ENCODE assay signal across 8 cellular contexts in the genomic region with DNA sequence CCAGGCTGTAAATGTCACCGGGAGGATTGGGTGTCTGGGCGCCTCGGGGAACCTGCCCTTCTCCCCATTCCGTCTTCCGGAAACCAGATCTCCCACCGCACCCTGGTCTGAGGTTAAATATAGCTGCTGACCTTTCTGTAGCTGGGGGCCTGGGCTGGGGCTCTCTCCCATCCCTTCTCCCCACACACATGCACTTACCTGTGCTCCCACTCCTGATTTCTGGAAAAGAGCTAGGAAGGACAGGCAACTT. TPM values are rescaled to one million over a fixed set of nuclear protein-coding genes. Genes with fewer than 3 reads are reported as not detected.
DNase-seq lines count a peak whose midpoint lies in the region; ATAC-seq and TF ChIP-seq lines count a peak whose summit lies in the region.

No MANE protein-coding gene starts in this region.

- H4K8ac ChIP-seq in mesenchymal stem cell (ENCODE audit: low read length), result no peak overlapping the region

- peaks cover 9% of the 10 kb centered on the region for H3K27me3 Mint-ChIP-seq in activated naive CD4-positive, alpha-beta T cell treated with anti-CD3 and anti-CD28 coated beads, Interleukin-2, amount 10 ng/mL, durations not matched to agents 7 days and 5 days
- H3K27me3 Mint-ChIP-seq in brain, result peaks cover 6% of the 10 kb centered on the region

- peak overlapping the region in 1 of 2 experiments; percentile 52 for H3K18ac ChIP-seq in mesenchymal stem cell (ENCODE audit: low read depth in 1 of 2, low read length in 2 of 2)

- no peak overlapping the region for H2BK5ac ChIP-seq in mesenchymal stem cell (ENCODE audit: low read depth, low read length, poor library complexity, severe bottlenecking)

- ATAC-seq in upper lobe of left lung (ENCODE audit: low FRiP score in 2 of 2), result no peak
- no peak for ATAC-seq in GM19395 (IDR thresholded peaks at IDR 0.05; ENCODE audit: unreplicated experiment)

- peak overlapping the region; percentile 79 for H3K4me2 ChIP-seq in mesenchymal stem cell (ENCODE audit: low read length, poor library complexity, severe bottlenecking)

- H3K79me1 ChIP-seq in mesenchymal stem cell (replicated peaks; ENCODE audit: low read length, poor library complexity, severe bottlenecking), result peaks cover 4% of the 10 kb centered on the region

- H4K91ac ChIP-seq in mesenchymal stem cell (ENCODE audit: low read length), result no peak overlapping the region

- peak overlapping the region; percentile 96 for H3K9ac ChIP-seq in mesenchymal stem cell (ENCODE audit: low read length)

- no peak overlapping the region for H2BK12ac ChIP-seq in mesenchymal stem cell (ENCODE audit: low read length in 2 of 2)

- H3K4me3 ChIP-seq in mesenchymal stem cell (ENCODE audit: insufficient read depth in 1 of 2, low read depth in 1 of 2, low read length in 2 of 2) (peak overlapping the region; percentile 83 to 98), upper lobe of left lung (peak overlapping the region; percentile 66 to 98 (median 86))

- TF ChIP-seq POLR2A in upper lobe of left lung (IDR thresholded peaks at IDR 0.05), result no peak

- H3K4ac ChIP-seq in mesenchymal stem cell (ENCODE audit: low read depth in 1 of 2, low read length in 2 of 2), result peak overlapping the region; percentile 24 to 46

- no peak for TF ChIP-seq EP300 in upper lobe of left lung (IDR thresholded peaks at IDR 0.05)

- H2AK5ac ChIP-seq in mesenchymal stem cell (ENCODE audit: low read length, severe bottlenecking), result no peak overlapping the region

- H3K27me3 ChIP-seq in mesenchymal stem cell (ENCODE audit: control insufficient read depth in 1 of 2, insufficient read depth in 1 of 2, low read length in 2 of 2), result no peaks in the 10 kb centered on the region
- H3K27me3 ChIP-seq in upper lobe of left lung, result no peaks in the 10 kb centered on the region

- H3K4me1 ChIP-seq in mesenchymal stem cell (ENCODE audit: control insufficient read depth, insufficient read depth, low read depth, low read length) (peaks cover 48% of the 10 kb centered on the region), upper lobe of left lung (peaks cover 48 to 66% (median 62%) of the 10 kb centered on the region in 4 donors)

- H3K4me1 Mint-ChIP-seq in activated naive CD4-positive, alpha-beta T cell treated with anti-CD3 and anti-CD28 coated beads, Interleukin-2, amount 10 ng/mL, durations not matched to agents 7 days and 5 days, result peaks cover 73% of the 10 kb centered on the region
- peaks cover 75% of the 10 kb centered on the region for H3K4me1 Mint-ChIP-seq in brain

- CTCF ChIA-PET in activated naive CD4-positive, alpha-beta T cell treated with anti-CD3 and anti-CD28 coated beads, Interleukin-2, amount 10 ng/mL, durations not matched to agents 7 days and 5 days (lab: Charles Lee), result interaction anchor here (0.5 to 10.1 kb wide), 6 partner anchors 18 to 111 kb away, joined by 3 to 128 read pairs (median 6); a partner anchor contains a TSS

- peak overlapping the region; percentile 99 for H3K27ac Mint-ChIP-seq in activated naive CD4-positive, alpha-beta T cell treated with anti-CD3 and anti-CD28 coated beads, Interleukin-2, amount 10 ng/mL, durations not matched to agents 7 days and 5 days
- H3K27ac Mint-ChIP-seq in brain, result peak overlapping the region; percentile 95 to 100 (median 100)

- no peak for DNase-seq in activated naive CD4-positive, alpha-beta T cell treated with anti-CD3 and anti-CD28 coated beads, Interleukin-2, amount 10 ng/mL, durations not matched to agents 7 days and 5 days
- DNase-seq in activated naive CD4-positive, alpha-beta T cell treated with anti-CD3 and anti-CD28 coated beads, Interleukin-2, amount 50 U/mL, for 16 hours, result no peak
- DNase-seq in mesenchymal stem cell (no peak), upper lobe of left lung (no peak), SHP77 (lab: John Stamatoyannopoulos, UW) (no peak), NCI-H1436 treated with DMSO at 0.1 percent for 48 hours (lab: John Stamatoyannopoulos, UW) (no peak)

- no peaks in the 10 kb centered on the region for H3K9me3 Mint-ChIP-seq in activated naive CD4-positive, alpha-beta T cell treated with anti-CD3 and anti-CD28 coated beads, Interleukin-2, amount 10 ng/mL, durations not matched to agents 7 days and 5 days
- H3K9me3 Mint-ChIP-seq in brain, result no peaks in the 10 kb centered on the region

- H2AFZ ChIP-seq in mesenchymal stem cell (ENCODE audit: low read depth, low read length), result no peak overlapping the region

- H3K27ac ChIP-seq in mesenchymal stem cell (ENCODE audit: low read length, poor library complexity, severe bottlenecking), result peak overlapping the region; percentile 90
- H3K27ac ChIP-seq in upper lobe of left lung, result peak overlapping the region; percentile 93 to 99 (median 97)

- no peak overlapping the region for H3K23ac ChIP-seq in mesenchymal stem cell (ENCODE audit: low read length in 2 of 2)

- H3K36me3 ChIP-seq in mesenchymal stem cell (ENCODE audit: control insufficient read depth in 1 of 2, insufficient read depth in 2 of 2, low read depth in 1 of 2, low read length in 2 of 2), result peaks cover 52 to 56% of the 10 kb centered on the region in 2 experiments
- peaks cover 13 to 54% (median 37%) of the 10 kb centered on the region in 4 donors for H3K36me3 ChIP-seq in upper lobe of left lung

- no peaks in the 10 kb centered on the region for H3K9me3 ChIP-seq in mesenchymal stem cell (ENCODE audit: control insufficient read depth, low read length)
- H3K9me3 ChIP-seq in upper lobe of left lung, result no peaks in the 10 kb centered on the region

- peak overlapping the region; percentile 98 for H3K4me3 Mint-ChIP-seq in activated naive CD4-positive, alpha-beta T cell treated with anti-CD3 and anti-CD28 coated beads, Interleukin-2, amount 10 ng/mL, durations not matched to agents 7 days and 5 days
- H3K4me3 Mint-ChIP-seq in brain, result peak overlapping the region; percentile 89 to 97 (median 94)

- peak overlapping the region in 1 of 2 experiments; percentile 19 for H3K14ac ChIP-seq in mesenchymal stem cell (ENCODE audit: low read length in 2 of 2)

- no peak for TF ChIP-seq CTCF in brain (conservative IDR thresholded peaks at IDR 0.05)
- TF ChIP-seq CTCF in upper lobe of left lung (IDR thresholded peaks at IDR 0.05), result no peak

- no peak overlapping the region for H2BK15ac ChIP-seq in mesenchymal stem cell (ENCODE audit: low read depth, poor library complexity, severe bottlenecking)

- no peak overlapping the region for H2BK120ac ChIP-seq in mesenchymal stem cell (ENCODE audit: low read depth, low read length)

- peaks cover 62% of the 10 kb centered on the region for H3K36me3 Mint-ChIP-seq in activated naive CD4-positive, alpha-beta T cell treated with anti-CD3 and anti-CD28 coated beads, Interleukin-2, amount 10 ng/mL, durations not matched to agents 7 days and 5 days
- H3K36me3 Mint-ChIP-seq in brain, result peaks cover 57% of the 10 kb centered on the region

- WGBS in mesenchymal stem cell, result 0% methylated on average over 2 of the region's 6 CpGs
- 3 to 7% methylated on average over 5 to 6 of the region's 6 CpGs for WGBS in upper lobe of left lung, 2 donors

RNA-seq across cellular contexts. Expression of a gene that starts 1.3 kb away (rescaled TPM):
- polyA plus RNA-seq in brain (ENCODE audit: insufficient read depth, low read depth, low replicate concordance), result 4,992 TPM
- polyA plus RNA-seq in mesenchymal stem cell (2013, experiment 1 of 2), result 4,502 TPM
- polyA plus RNA-seq in mesenchymal stem cell (2013, experiment 2 of 2), result 4,557 TPM
- 1,000 to 10,000 TPM in 3 of 6 donors, 100 to 1,000 TPM in 3; 442 to 1,402 (median 931) TPM for total RNA-seq in upper lobe of left lung

RNA-seq across cellular contexts. Expression of a gene that starts 20.2 kb away (rescaled TPM):
- 7.3 TPM for polyA plus RNA-seq in brain (ENCODE audit: insufficient read depth, low read depth, low replicate concordance)
- 26.1 TPM for polyA plus RNA-seq in mesenchymal stem cell (2013, experiment 1 of 2)
- 25.6 TPM for polyA plus RNA-seq in mesenchymal stem cell (2013, experiment 2 of 2)
- total RNA-seq in upper lobe of left lung, result 100 to 1,000 TPM in 1 of 6 donors, 10 to 100 TPM in 5; 13.3 to 108 (median 32.0) TPM

RNA-seq across cellular contexts. Expression of a gene that starts 32.5 kb away (rescaled TPM):
- polyA plus RNA-seq in brain (ENCODE audit: insufficient read depth, low read depth, low replicate concordance), result 12.3 TPM
- polyA plus RNA-seq in mesenchymal stem cell (2013, experiment 1 of 2), result 20.3 TPM
- 21.3 TPM for polyA plus RNA-seq in mesenchymal stem cell (2013, experiment 2 of 2)
- 10 to 100 TPM; 19.4 to 49.2 (median 36.6) TPM for total RNA-seq in upper lobe of left lung

RNA-seq across cellular contexts. Expression of a gene that starts 41.7 kb away (rescaled TPM):
- 69.2 TPM for polyA plus RNA-seq in brain (ENCODE audit: insufficient read depth, low read depth, low replicate concordance)
- 11.7 TPM for polyA plus RNA-seq in mesenchymal stem cell (2013, experiment 1 of 2)
- polyA plus RNA-seq in mesenchymal stem cell (2013, experiment 2 of 2), result 11.1 TPM
- 10 to 100 TPM; 15.4 to 43.0 (median 25.5) TPM for total RNA-seq in upper lobe of left lung

RNA-seq across cellular contexts. Expression of a gene that starts 42.6 kb away (rescaled TPM):
- 133 TPM for polyA plus RNA-seq in brain (ENCODE audit: insufficient read depth, low read depth, low replicate concordance)
- polyA plus RNA-seq in mesenchymal stem cell (2013, experiment 1 of 2), result 573 TPM
- polyA plus RNA-seq in mesenchymal stem cell (2013, experiment 2 of 2), result 577 TPM
- 100 to 1,000 TPM in 2 of 6 donors, 10 to 100 TPM in 4; 40.1 to 125 (median 67.2) TPM for total RNA-seq in upper lobe of left lung
